In genomic region chr1:198588845-198589244, GRCh38 we compare ENCODE assay signal across 3 cellular contexts.
A peak's percentile ranks its signal among the peaks of the same experiment; 100 is the strongest.
TF ChIP-seq lines count a peak whose summit lies in the region.

No MANE protein-coding gene starts in this region.

TF ChIP-seq in A549, 52 proteins besides CTCF, POLR2A, EP300 and RAD21:
- no peak for TF ChIP-seq TP53 (CRISPR knock-in tag; IDR thresholded peaks at IDR 0.05)
- no peak for TF ChIP-seq BHLHE40 (IDR thresholded peaks at IDR 0.05; ENCODE audit: low read depth, low read length)
- TF ChIP-seq MAFK (IDR thresholded peaks at IDR 0.05; ENCODE audit: partially characterized antibody): no peak
- no peak for TF ChIP-seq ZFP36 (IDR thresholded peaks at IDR 0.05; ENCODE audit: borderline replicate concordance, partially characterized antibody)
- TF ChIP-seq EHMT2 (IDR thresholded peaks at IDR 0.05; ENCODE audit: low read depth): no peak
- no peak for TF ChIP-seq ZC3H11A (IDR thresholded peaks at IDR 0.05)
- TF ChIP-seq KDM1A (IDR thresholded peaks at IDR 0.05; ENCODE audit: low read depth): no peak
- no peak for TF ChIP-seq FOSL2 (IDR thresholded peaks at IDR 0.05)
- no peak for TF ChIP-seq FOSL2 (CRISPR knock-in tag; IDR thresholded peaks at IDR 0.05)
- TF ChIP-seq HOXB5 (CRISPR knock-in tag; IDR thresholded peaks at IDR 0.05): no peak
- no peak for TF ChIP-seq RCOR1 (IDR thresholded peaks at IDR 0.05; ENCODE audit: low read depth, low read length)
- no peak for TF ChIP-seq HDAC2 (IDR thresholded peaks at IDR 0.05)
- no peak for TF ChIP-seq GATA3 (IDR thresholded peaks at IDR 0.05; ENCODE audit: borderline replicate concordance)
- no peak for TF ChIP-seq POLR2AphosphoS2 (conservative IDR thresholded peaks at IDR 0.05; ENCODE audit: low read length)
- TF ChIP-seq RFX5 (IDR thresholded peaks at IDR 0.05): no peak
- no peak for TF ChIP-seq ESRRA (IDR thresholded peaks at IDR 0.05; ENCODE audit: borderline replicate concordance, low read length)
- TF ChIP-seq FOSB (CRISPR knock-in tag; IDR thresholded peaks at IDR 0.05): no peak
- TF ChIP-seq ZNF302 (CRISPR knock-in tag; IDR thresholded peaks at IDR 0.05): no peak
- no peak for TF ChIP-seq HOXA7 (CRISPR knock-in tag; IDR thresholded peaks at IDR 0.05)
- TF ChIP-seq SMC3 (IDR thresholded peaks at IDR 0.05): no peak
- TF ChIP-seq KDM5A (IDR thresholded peaks at IDR 0.05): no peak

TF ChIP-seq in GM12878, 131 proteins besides CTCF, POLR2A, EP300 and RAD21:
- TF ChIP-seq ZSCAN29 (IDR thresholded peaks at IDR 0.05): no peak
- no peak for TF ChIP-seq RCOR1 (conservative IDR thresholded peaks at IDR 0.05; ENCODE audit: low read depth, low read length)
- TF ChIP-seq WRNIP1 (IDR thresholded peaks at IDR 0.05; ENCODE audit: borderline replicate concordance, low read depth, low read length): no peak
- TF ChIP-seq HSF1 (IDR thresholded peaks at IDR 0.05; ENCODE audit: low read depth, low read length): no peak
- TF ChIP-seq BMI1 (IDR thresholded peaks at IDR 0.05; ENCODE audit: borderline replicate concordance): no peak
- no peak for TF ChIP-seq SREBF2 (IDR thresholded peaks at IDR 0.05; ENCODE audit: low read length)
- TF ChIP-seq NKRF (conservative IDR thresholded peaks at IDR 0.05): no peak
- TF ChIP-seq PML (IDR thresholded peaks at IDR 0.05; ENCODE audit: low read length): no peak
- TF ChIP-seq SRF (IDR thresholded peaks at IDR 0.05; ENCODE audit: low read depth in 2 of 2, low read length in 2 of 2): no peak
- TF ChIP-seq HCFC1 (IDR thresholded peaks at IDR 0.05; ENCODE audit: low read length): no peak
- no peak for TF ChIP-seq DPF2 (IDR thresholded peaks at IDR 0.05)
- TF ChIP-seq TARDBP (IDR thresholded peaks at IDR 0.05; ENCODE audit: borderline replicate concordance): no peak
- no peak for TF ChIP-seq STAT1 (conservative IDR thresholded peaks at IDR 0.05)
- no peak for TF ChIP-seq NR2C1 (IDR thresholded peaks at IDR 0.05)
- no peak for TF ChIP-seq BCLAF1 (IDR thresholded peaks at IDR 0.05)

TF ChIP-seq in K562, 482 proteins besides CTCF, POLR2A, EP300 and RAD21:
- TF ChIP-seq ZNF57 (CRISPR knock-in tag; IDR thresholded peaks at IDR 0.05): no peak
- TF ChIP-seq ZNF699 (CRISPR knock-in tag; IDR thresholded peaks at IDR 0.05; ENCODE audit: insufficient replicate concordance): no peak
- no peak for TF ChIP-seq ZNF384 (IDR thresholded peaks at IDR 0.05; ENCODE audit: low read depth, low read length)
- TF ChIP-seq TRIM24 (IDR thresholded peaks at IDR 0.05): 0 out of 4 replicates have a peak, but pooled peaks of 1 of the 2 experiments have one; percentile 13
- TF ChIP-seq RBM25 (IDR thresholded peaks at IDR 0.05; ENCODE audit: low read depth, low read length, severe bottlenecking): peak; percentile 60
- TF ChIP-seq ZNF507 (tag; conservative IDR thresholded peaks at IDR 0.05): peak; percentile 96
